Comparison of ENCODE assay signal across 22 cellular contexts in the genomic region with DNA sequence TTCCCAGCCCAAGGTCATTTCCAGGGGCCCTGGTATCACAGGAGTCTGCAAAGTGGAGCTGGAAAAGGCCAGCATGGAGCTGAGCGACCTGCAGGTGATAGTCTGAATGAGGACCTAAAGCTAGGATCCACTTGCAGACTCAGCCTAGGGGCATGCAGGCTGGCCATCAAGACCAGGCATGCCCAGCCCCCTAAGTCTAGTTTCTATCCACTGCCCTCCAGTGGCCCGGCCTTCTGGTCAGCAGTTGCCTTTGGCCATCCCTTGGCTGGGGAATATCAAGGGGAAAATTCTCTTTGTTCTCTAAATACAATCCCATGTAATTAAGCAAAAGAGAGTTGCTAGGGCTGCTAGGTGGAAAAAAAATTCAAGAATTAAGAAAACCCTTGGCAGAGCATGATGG.
"Had no signal": no experiment of that assay in that cellular context is flagged by ENCODE, and none has a peak within 500 bp of the region (broad histone marks: within the 10 kb centered on the region; RNA-seq: fewer than 3 reads in every experiment).

No MANE protein-coding gene starts in this region.

- ATAC-seq: foreskin keratinocyte; gastroesophageal sphincter; heart left ventricle; left colon; left lobe of liver; lower lobe of right lung; naive thymus-derived CD4-positive, alpha-beta T cell had no signal

- H3K9me3 ChIP-seq: esophagus muscularis mucosa, left ventricle myocardium inferior, lower lobe of right lung had no signal

- H3K36me3 ChIP-seq: esophagus muscularis mucosa, gastroesophageal sphincter, heart left ventricle, left ventricle myocardium inferior, lower lobe of right lung had no signal

- H3K27me3 ChIP-seq: foreskin keratinocyte had no signal

- H3K4me2 ChIP-seq: hepatocyte had no signal

- H3K4me1 ChIP-seq: esophagus muscularis mucosa, foreskin keratinocyte, gastroesophageal sphincter, heart left ventricle, left ventricle myocardium inferior, lower lobe of right lung had no signal

- H3K4me3 Mint-ChIP-seq: immature natural killer cell; naive thymus-derived CD4-positive, alpha-beta T cell had no signal

- H3K27ac Mint-ChIP-seq: immature natural killer cell; naive thymus-derived CD4-positive, alpha-beta T cell had no signal

- H3K4me3 ChIP-seq: coronary artery, dorsolateral prefrontal cortex, esophagus muscularis mucosa, gastroesophageal sphincter, heart left ventricle, hepatocyte, left ventricle myocardium inferior, lower lobe of right lung had no signal

- DNase-seq: dermis blood vessel endothelial cell; dorsolateral prefrontal cortex; effector CD4-positive, alpha-beta T cell; effector memory CD4-positive, alpha-beta T cell; foreskin keratinocyte; heart left ventricle; hypothalamus; immature natural killer cell; islet precursor cell; kidney; kidney glomerular epithelial cell; left colon; left ventricle myocardium inferior; lower lobe of right lung; mesenchymal stem cell; midbrain; naive thymus-derived CD4-positive, alpha-beta T cell had no signal

- H3K9me3 Mint-ChIP-seq: immature natural killer cell had no signal

- H3K27ac ChIP-seq: coronary artery, dorsolateral prefrontal cortex, esophagus muscularis mucosa, foreskin keratinocyte, gastroesophageal sphincter, heart left ventricle, hepatocyte, left ventricle myocardium inferior, lower lobe of right lung had no signal

- H3K36me3 Mint-ChIP-seq: immature natural killer cell; naive thymus-derived CD4-positive, alpha-beta T cell had no signal

- H3K79me2 ChIP-seq: hepatocyte had no signal

- H2AFZ ChIP-seq: hepatocyte had no signal

- H3K4me1 Mint-ChIP-seq: immature natural killer cell had no signal
